In genomic region chr7:455110-455928, GRCh38 we compare ENCODE assay signal across 11 cellular contexts.
DNase-seq lines count a peak whose midpoint lies in the region; ATAC-seq and TF ChIP-seq lines count a peak whose summit lies in the region.
"Had no signal": no experiment of that assay in that cellular context is flagged by ENCODE, and none has a peak within 500 bp of the region (broad histone marks: within the 10 kb centered on the region; RNA-seq: fewer than 3 reads in every experiment).

No MANE protein-coding gene starts in this region.

- BruUV-seq in Calu3 (replicated peaks; lab: Mats Ljungman, UMichigan), result no TSS peak

- ATAC-seq in GM19452 (IDR thresholded peaks at IDR 0.05; ENCODE audit: unreplicated experiment), result no peak

- H3K36me3 Mint-ChIP-seq in Calu3 (ENCODE audit: insufficient read depth, unreplicated experiment), result peaks cover 5% of the 10 kb centered on the region
- H3K36me3 Mint-ChIP-seq in T-helper 2 cell treated with Interferon-gamma antibody and Interleukin-4, amounts not matched to agents 5 μg/mL and 100 μg/mL, for 36 hours (ENCODE audit: low read depth), result no peaks in the 10 kb centered on the region

- H3K79me2 ChIP-seq in osteoblast (ENCODE audit: insufficient read depth, low read length), result no peaks in the 10 kb centered on the region

- no peaks in the 10 kb centered on the region for H3K27me3 ChIP-seq in osteoblast (ENCODE audit: insufficient read depth, low read length)

- peak; percentile 92 for DNase-seq in Calu3
- peak; percentile 67 for DNase-seq in NCI-H1092 treated with DMSO at 0.1 percent for 48 hours (lab: John Stamatoyannopoulos, UW)
- DNase-seq in T47D (ENCODE audit: low read depth in 1 of 2, low spot score in 1 of 2), result peak; percentile 54 to 78
- DNase-seq in osteoblast (ENCODE audit: insufficient read length, low spot score, missing footprints), result peak; percentile 96
- DNase-seq in NCI-H187 (lab: John Stamatoyannopoulos, UW), result no peak
- DNase-seq in T-helper 2 cell treated with Interferon-gamma antibody and Interleukin-4, amounts not matched to agents 5 μg/mL and 100 μg/mL, for 36 hours (ENCODE audit: low spot score), result no peak
- no peak for DNase-seq in SKM-1 (lab: John Stamatoyannopoulos, UW; ENCODE audit: unreplicated experiment)
- DNase-seq: Karpas-422; stimulated activated CD4-positive, alpha-beta T cell treated with anti-CD3 and anti-CD28 coated beads, Interleukin-1b, Interleukin-23, amount 100 ng/mL, for 48 hours had no signal

- H3K4me1 ChIP-seq in osteoblast (ENCODE audit: insufficient read depth, low read length), result peaks cover 33% of the 10 kb centered on the region

- CTCF ChIA-PET in Calu3 (lab: Charles Lee), result interaction anchor here (0.7 to 1.0 kb wide), 3 partner anchors 49 to 96 kb away, joined by 3 read pairs; no protein-coding TSS in a partner anchor

- no peaks in the 10 kb centered on the region for H3K9me3 ChIP-seq in osteoblast (ENCODE audit: low read depth, low read length)
- H3K9me3 ChIP-seq: upper lobe of left lung had no signal

- H3K4me1 Mint-ChIP-seq in Calu3 (ENCODE audit: low read depth, unreplicated experiment), result no peaks in the 10 kb centered on the region
- peaks cover 4% of the 10 kb centered on the region for H3K4me1 Mint-ChIP-seq in T-helper 2 cell treated with Interferon-gamma antibody and Interleukin-4, amounts not matched to agents 5 μg/mL and 100 μg/mL, for 36 hours (ENCODE audit: low read depth)

- in situ Hi-C loops in T47D (cut with HindIII; ENCODE audit: low pct_unique_long_range_greater_than_20kb, low sequenced_read_pairs), result no loop called here

- peaks cover 66% of the 10 kb centered on the region for H3K27me3 Mint-ChIP-seq in Calu3 (ENCODE audit: unreplicated experiment)
- peaks cover 9% of the 10 kb centered on the region for H3K27me3 Mint-ChIP-seq in T-helper 2 cell treated with Interferon-gamma antibody and Interleukin-4, amounts not matched to agents 5 μg/mL and 100 μg/mL, for 36 hours (ENCODE audit: low read depth)

- H3K4me2 ChIP-seq in osteoblast (ENCODE audit: insufficient read depth, low read length), result peak overlapping the region; percentile 39

- H4K20me1 ChIP-seq in osteoblast (ENCODE audit: insufficient read depth, low read length), result no peaks in the 10 kb centered on the region

- no peaks in the 10 kb centered on the region for H3K9me3 Mint-ChIP-seq in Calu3 (ENCODE audit: low read depth, unreplicated experiment)
- H3K9me3 Mint-ChIP-seq in T-helper 2 cell treated with Interferon-gamma antibody and Interleukin-4, amounts not matched to agents 5 μg/mL and 100 μg/mL, for 36 hours, result no peaks in the 10 kb centered on the region

- intact Hi-C loops in Calu3 (cut with micrococcal nuclease; ENCODE audit: unreplicated experiment), result no loop called here

- no peak overlapping the region for H3K27ac ChIP-seq in osteoblast (ENCODE audit: low read depth, low read length)
- H3K27ac ChIP-seq: upper lobe of left lung had no signal

- TF ChIP-seq CTCF in Calu3 (IDR thresholded peaks at IDR 0.05; ENCODE audit: unreplicated experiment) (no peak), osteoblast (IDR thresholded peaks at IDR 0.05; ENCODE audit: extremely low read depth, low read depth, low read length) (no peak)

- H3K4me3 Mint-ChIP-seq in Calu3 (ENCODE audit: low read depth, unreplicated experiment), result peak overlapping the region; percentile 31
- H3K4me3 Mint-ChIP-seq in T-helper 2 cell treated with Interferon-gamma antibody and Interleukin-4, amounts not matched to agents 5 μg/mL and 100 μg/mL, for 36 hours, result no peak overlapping the region

- no peaks in the 10 kb centered on the region for H3K36me3 ChIP-seq in osteoblast (ENCODE audit: insufficient read depth, low read length)
- H3K36me3 ChIP-seq: upper lobe of left lung had no signal

- H3K27ac Mint-ChIP-seq in Calu3 (ENCODE audit: unreplicated experiment), result no peak overlapping the region
- H3K27ac Mint-ChIP-seq in T-helper 2 cell treated with Interferon-gamma antibody and Interleukin-4, amounts not matched to agents 5 μg/mL and 100 μg/mL, for 36 hours, result no peak overlapping the region

- no peak overlapping the region for H3K4me3 ChIP-seq in osteoblast (ENCODE audit: insufficient read depth, low read length)
- H3K4me3 ChIP-seq: upper lobe of left lung had no signal

- no peak overlapping the region for H2AFZ ChIP-seq in osteoblast (ENCODE audit: low read length)

Comparison
In these comparisons a context has a peak if more than half of its experiments do, and no peak if none do; other contexts are left out.
1. DNase-seq: peak in Calu3 (single experiment), NCI-H1092 treated with DMSO at 0.1 percent for 48 hours (single experiment), T47D (2 of 2) and osteoblast (single experiment); none in NCI-H187 (0 of 2), T-helper 2 cell treated with Interferon-gamma antibody and Interleukin-4, amounts not matched to agents 5 μg/mL and 100 μg/mL, for 36 hours (single experiment) and SKM-1 (single experiment).